Comparison of ENCODE assay signal across 12 cellular contexts in genomic region chr19:41321204-41321599, GRCh38. TPM values are rescaled to one million over a fixed set of nuclear protein-coding genes. Genes with fewer than 3 reads are reported as not detected.
DNase-seq lines count a peak whose midpoint lies in the region; ATAC-seq, FAIRE-seq and TF ChIP-seq lines count a peak whose summit lies in the region.
"Had no signal": no experiment of that assay in that cellular context is flagged by ENCODE, and none has a peak within 500 bp of the region (broad histone marks: within the 10 kb centered on the region; RNA-seq: fewer than 3 reads in every experiment).

No MANE protein-coding gene starts in this region.

- H3K4me3 Mint-ChIP-seq in activated naive CD8-positive, alpha-beta T cell, result no peak overlapping the region
- H3K4me3 Mint-ChIP-seq in activated naive CD8-positive, alpha-beta T cell treated with anti-CD3 and anti-CD28 coated beads, Interleukin-2, amount 50 U/mL, for 24 hours, result no peak overlapping the region
- H3K4me3 Mint-ChIP-seq: activated T-helper 1 cell treated with anti-CD3 and anti-CD28 coated beads, Interleukin-12 subunit alpha, Interleukin-12 subunit beta, Interleukin-2, Interleukin-4 antibody, amounts not matched to agents 30 ng/mL and 10 ng/mL and 1 ng/mL, durations not matched to agents 14 hours and 24 hours and 36 hours had no signal

- H3K27me3 ChIP-seq in GM12878 (replicated peaks in 1 of 2; ENCODE audit: control insufficient read depth in 2 of 2, insufficient read depth in 2 of 2, low read length in 1 of 2) (no peaks in the 10 kb centered on the region), muscle layer of duodenum (ENCODE audit: low read depth, low read length) (no peaks in the 10 kb centered on the region), testis (no peaks in the 10 kb centered on the region), tibial nerve (no peaks in the 10 kb centered on the region), ovary (no peaks in the 10 kb centered on the region)
- H3K27me3 ChIP-seq: tibial artery had no signal

- DNase-seq in activated naive CD8-positive, alpha-beta T cell treated with anti-CD3 and anti-CD28 coated beads, Interleukin-2, amount 50 U/mL, for 24 hours, result no peak
- DNase-seq in GM12878 (ENCODE audit: low read depth, low spot score), result no peak
- no peak for DNase-seq in testis
- no peak for DNase-seq in sciatic nerve (ENCODE audit: low spot score)
- DNase-seq in tibial nerve (ENCODE audit: low spot score in 2 of 2), result no peak
- DNase-seq in ovary, result no peak
- DNase-seq: cortex of kidney, left colon, tibial artery had no signal

- WGBS in GM12878 (ENCODE audit: insufficient coverage, insufficient replicate concordance, low lambda C conversion rate, missing lambda C conversion rate), result 84% methylated on average over 7 of the region's 7 CpGs
- 84 to 90% methylated on average over 5 to 7 of the region's 7 CpGs for WGBS in testis, 2 donors
- 62 to 82% methylated on average over 4 to 6 of the region's 7 CpGs for WGBS in tibial nerve, 2 donors
- 68 to 89% (median 85%) methylated on average over 7 of the region's 7 CpGs for WGBS in ovary, 3 donors

- TF ChIP-seq POLR2A in GM12878 (IDR thresholded peaks at IDR 0.05; ENCODE audit: low read depth, low read length), result peak; percentile 73
- no peak for TF ChIP-seq POLR2A in testis (IDR thresholded peaks at IDR 0.05)
- no peak for TF ChIP-seq POLR2A in tibial nerve (IDR thresholded peaks at IDR 0.05)
- no peak for TF ChIP-seq POLR2A in ovary (IDR thresholded peaks at IDR 0.05)

- H3K27ac ChIP-seq in GM12878 (ENCODE audit: control insufficient read depth, insufficient read depth) (no peak overlapping the region), muscle layer of duodenum (ENCODE audit: low read length) (peak overlapping the region; percentile 67), testis (peak overlapping the region; percentile 84 to 88), tibial nerve (peak overlapping the region in 2 of 4 donors; percentile 93 to 95), ovary (no peak overlapping the region)

- H3K9me3 Mint-ChIP-seq in activated naive CD8-positive, alpha-beta T cell (ENCODE audit: low read depth), result no peaks in the 10 kb centered on the region
- no peaks in the 10 kb centered on the region for H3K9me3 Mint-ChIP-seq in activated naive CD8-positive, alpha-beta T cell treated with anti-CD3 and anti-CD28 coated beads, Interleukin-2, amount 50 U/mL, for 24 hours
- H3K9me3 Mint-ChIP-seq: activated T-helper 1 cell treated with anti-CD3 and anti-CD28 coated beads, Interleukin-12 subunit alpha, Interleukin-12 subunit beta, Interleukin-2, Interleukin-4 antibody, amounts not matched to agents 30 ng/mL and 10 ng/mL and 1 ng/mL, durations not matched to agents 14 hours and 24 hours and 36 hours had no signal

- H4K20me1 ChIP-seq in GM12878 (ENCODE audit: control insufficient read depth, insufficient read depth), result no peaks in the 10 kb centered on the region

- POLR2A ChIA-PET in GM12878 (lab: Charles Lee), result no interaction called here

- no peak overlapping the region for H3K9ac ChIP-seq in GM12878 (ENCODE audit: control insufficient read depth, insufficient read depth, low read length)

- peaks cover 16 to 39% of the 10 kb centered on the region in 2 experiments for H3K36me3 ChIP-seq in GM12878 (ENCODE audit: control insufficient read depth in 2 of 2, insufficient read depth in 2 of 2, low read length in 1 of 2)
- peaks cover 39 to 72% of the 10 kb centered on the region in 2 donors for H3K36me3 ChIP-seq in muscle layer of duodenum (ENCODE audit: control insufficient read depth in 1 of 2, insufficient read depth in 2 of 2, low read length in 2 of 2)
- H3K36me3 ChIP-seq in testis (ENCODE audit: low read depth, missing control alignments), result no peaks in the 10 kb centered on the region
- H3K36me3 ChIP-seq in tibial nerve, result peaks cover 0 to 70% (median 27%) of the 10 kb centered on the region in 3 donors
- no peaks in the 10 kb centered on the region for H3K36me3 ChIP-seq in ovary

- H3K4me3 ChIP-seq in GM12878 (no peak overlapping the region), muscle layer of duodenum (ENCODE audit: low read depth in 1 of 2, low read length in 2 of 2) (no peak overlapping the region), testis (no peak overlapping the region), tibial nerve (no peak overlapping the region), ovary (no peak overlapping the region)
- H3K4me3 ChIP-seq: tibial artery had no signal

- H3K9me3 ChIP-seq in GM12878 (replicated peaks; ENCODE audit: control insufficient read depth, insufficient read depth, low read length) (no peaks in the 10 kb centered on the region), muscle layer of duodenum (ENCODE audit: control insufficient read depth in 1 of 2, low read length in 2 of 2) (no peaks in the 10 kb centered on the region), testis (no peaks in the 10 kb centered on the region), tibial nerve (no peaks in the 10 kb centered on the region), ovary (no peaks in the 10 kb centered on the region)
- H3K9me3 ChIP-seq: tibial artery had no signal

- H3K79me2 ChIP-seq in GM12878 (ENCODE audit: control insufficient read depth, insufficient read depth, low read length), result no peaks in the 10 kb centered on the region; the same call in 1 of the 2 replicates

- no peaks in the 10 kb centered on the region for H3K27me3 Mint-ChIP-seq in activated naive CD8-positive, alpha-beta T cell
- H3K27me3 Mint-ChIP-seq in activated naive CD8-positive, alpha-beta T cell treated with anti-CD3 and anti-CD28 coated beads, Interleukin-2, amount 50 U/mL, for 24 hours, result no peaks in the 10 kb centered on the region

- peak overlapping the region; percentile 46 for H3K27ac Mint-ChIP-seq in activated naive CD8-positive, alpha-beta T cell
- no peak overlapping the region for H3K27ac Mint-ChIP-seq in activated naive CD8-positive, alpha-beta T cell treated with anti-CD3 and anti-CD28 coated beads, Interleukin-2, amount 50 U/mL, for 24 hours
- H3K27ac Mint-ChIP-seq: activated T-helper 1 cell treated with anti-CD3 and anti-CD28 coated beads, Interleukin-12 subunit alpha, Interleukin-12 subunit beta, Interleukin-2, Interleukin-4 antibody, amounts not matched to agents 30 ng/mL and 10 ng/mL and 1 ng/mL, durations not matched to agents 14 hours and 24 hours and 36 hours had no signal

- SMC1A ChIA-PET in GM12878 (lab: Charles Lee; ENCODE audit: uncharacterized antibody, unreplicated experiment), result interaction anchor here (1.2 kb wide), 1 partner anchor 15 kb away, joined by 3 read pairs; no protein-coding TSS in a partner anchor

- peaks cover 39% of the 10 kb centered on the region for H3K4me1 Mint-ChIP-seq in activated naive CD8-positive, alpha-beta T cell (ENCODE audit: low read depth)
- H3K4me1 Mint-ChIP-seq in activated naive CD8-positive, alpha-beta T cell treated with anti-CD3 and anti-CD28 coated beads, Interleukin-2, amount 50 U/mL, for 24 hours, result peaks cover 36% of the 10 kb centered on the region

- H3K4me1 ChIP-seq in GM12878 (ENCODE audit: control insufficient read depth, insufficient read depth, low read length) (peaks cover 6% of the 10 kb centered on the region), muscle layer of duodenum (ENCODE audit: control insufficient read depth in 1 of 2, insufficient read depth in 2 of 2, low read length in 2 of 2) (peaks cover 22 to 50% of the 10 kb centered on the region in 2 donors), testis (peaks cover 55% of the 10 kb centered on the region), tibial nerve (peaks cover 0 to 51% (median 42%) of the 10 kb centered on the region in 4 donors), ovary (ENCODE audit: insufficient read depth) (peaks cover 34% of the 10 kb centered on the region)

- no peak for ATAC-seq in activated naive CD8-positive, alpha-beta T cell treated with anti-CD3 and anti-CD28 coated beads, Interleukin-2, amount 50 U/mL, for 24 hours
- ATAC-seq in GM12878, result no peak
- no peak for ATAC-seq in sciatic nerve
- ATAC-seq: left colon had no signal

- H3K4me2 ChIP-seq in GM12878 (ENCODE audit: control insufficient read depth, insufficient read depth), result no peak overlapping the region

- no TSS peak for BruUV-seq in GM12878 (replicated peaks; lab: Mats Ljungman, UMichigan)

- TF ChIP-seq RAD21 in GM12878 (IDR thresholded peaks at IDR 0.05; ENCODE audit: insufficient read depth, low read depth, low read length), result no peak

- H2AFZ ChIP-seq in GM12878 (ENCODE audit: control insufficient read depth, low read depth, low read length), result no peak overlapping the region

- TF ChIP-seq EP300 in GM12878 (IDR thresholded peaks at IDR 0.05; ENCODE audit: borderline replicate concordance in 1 of 2, control insufficient read depth in 1 of 2, low read depth in 2 of 2, low read length in 2 of 2) (no peak), tibial nerve (IDR thresholded peaks at IDR 0.05) (no peak), ovary (IDR thresholded peaks at IDR 0.05) (no peak)

- FAIRE-seq in GM12878 (lab: Jason Lieb, UNC), result no peak

- intact Hi-C loops in GM12878 (cut with micrococcal nuclease; ENCODE audit: unreplicated experiment) (no loop called here), testis (cut with DNase I; ENCODE audit: low total_unique reads) (no loop called here), sciatic nerve (cut with DNase I) (no loop called here), ovary (cut with DNase I) (loop anchor here in 1 of 4 donors (10.0 kb wide), 1 partner anchor 114 kb away; the partner anchor contains the start of gene DMAC2)

- RAD21 ChIA-PET in GM12878 (lab: Charles Lee; ENCODE audit: unreplicated experiment), result no interaction called here

- TF ChIP-seq CTCF in GM12878 (IDR thresholded peaks at IDR 0.05 in 2 of 3, conservative IDR thresholded peaks at IDR 0.05 in 1 of 3; ENCODE audit: control insufficient read depth in 2 of 3, extremely low read depth in 1 of 3, insufficient read depth in 1 of 3, low read depth in 3 of 3, low read length in 3 of 3), result no peak
- no peak for TF ChIP-seq CTCF in testis (IDR thresholded peaks at IDR 0.05)
- no peak for TF ChIP-seq CTCF in tibial nerve (IDR thresholded peaks at IDR 0.05)
- no peak for TF ChIP-seq CTCF in ovary (IDR thresholded peaks at IDR 0.05)

- CTCF ChIA-PET in GM12878 (lab: Yijun Ruan, JAX), result interaction anchor here (0.6 to 1.3 kb wide), 2 partner anchors 59 to 74 kb away, joined by 3 read pairs; no protein-coding TSS in a partner anchor

- in situ Hi-C loops in GM12878 (cut with MboI), result no loop called here

- H3K36me3 Mint-ChIP-seq in activated naive CD8-positive, alpha-beta T cell, result peaks cover 6% of the 10 kb centered on the region
- H3K36me3 Mint-ChIP-seq in activated naive CD8-positive, alpha-beta T cell treated with anti-CD3 and anti-CD28 coated beads, Interleukin-2, amount 50 U/mL, for 24 hours (ENCODE audit: low read depth), result peaks cover 24% of the 10 kb centered on the region

RNA-seq across cellular contexts. Expression of gene CCDC97, which starts 11.2 kb away (rescaled TPM):
- total RNA-seq in GM12878 (2013; cell fraction: nucleolus; rRNA removed), result 17.5 and 19.3 TPM in 2 replicates
- total RNA-seq in GM12878 (2014; rRNA removed) (14.4 and 18.3 TPM in 2 replicates), GM12878 (2014; rRNA removed; fragmentation: Illumina TruSeq; extraction: Trizol) (7.0 and 8.8 TPM in 2 replicates), GM12878 (2021) (32.9 and 34.1 TPM in 2 replicates), testis (10 to 100 TPM; 36.2 to 40.2 TPM), sciatic nerve (29.8 TPM), tibial nerve (10 to 100 TPM; 12.9 to 21.3 (median 15.0) TPM), ovary (10 to 100 TPM; 12.8 to 46.1 (median 32.1) TPM)
- polyA plus RNA-seq in GM12878 (2011; ENCODE audit: low read depth), result 8.9 TPM
- polyA plus RNA-seq in GM12878 (2011; rRNA removed) (4.3 and 9.2 TPM in 2 replicates), GM12878 (2014; fragmentation: Illumina TruSeq; extraction: Trizol) (11.0 and 19.4 TPM in 2 replicates), GM12878 (2014; fragmentation: Nextera tagmentation; extraction: Ambion mirVana) (1 to 10 TPM; 1.8 to 2.4 TPM), GM12878 (2014; rRNA removed) (24.4 and 28.1 TPM in 2 replicates), GM12878 (2016; fragmentation: Nextera tagmentation; extraction: Ambion mirVana) (10 to 100 TPM; 27.3 to 29.5 TPM), testis (ENCODE audit: insufficient read depth, low read depth, low replicate concordance) (57.8 TPM), ovary (10 to 100 TPM; 17.4 to 23.6 TPM)
- polyA plus RNA-seq in GM12878 (2011; cell fraction: cytosol; rRNA removed), result 11.4 and 12.1 TPM in 2 replicates
- polyA plus RNA-seq in GM12878 (2011; cell fraction: nucleus; rRNA removed), result 9.0 and 12.7 TPM in 2 replicates
- 17.3 and 22.2 TPM in 2 replicates for polyA plus RNA-seq in GM12878 (2012)
- 6.9 and 14.5 TPM in 2 replicates for polyA minus RNA-seq in GM12878 (2011; rRNA and poly(A)+ RNA removed)
- 6.1 and 8.8 TPM in 2 replicates for polyA minus RNA-seq in GM12878 (2011; cell fraction: cytosol; rRNA and poly(A)+ RNA removed)
- polyA minus RNA-seq in GM12878 (2011; cell fraction: nucleus; rRNA and poly(A)+ RNA removed), result 5.0 and 12.9 TPM in 2 replicates

RNA-seq across cellular contexts. Expression of gene TGFB1, which starts 32.5 kb away (rescaled TPM):
- 51.1 and 51.2 TPM in 2 replicates for total RNA-seq in GM12878 (2013; cell fraction: nucleolus; rRNA removed)
- total RNA-seq in GM12878 (2014; rRNA removed) (10.4 and 14.5 TPM in 2 replicates), GM12878 (2014; rRNA removed; fragmentation: Illumina TruSeq; extraction: Trizol) (14.2 and 14.4 TPM in 2 replicates), GM12878 (2021) (117 and 120 TPM in 2 replicates), testis (10 to 100 TPM; 12.7 to 17.0 TPM), sciatic nerve (33.7 TPM), tibial nerve (10 to 100 TPM; 14.6 to 31.8 (median 23.9) TPM), ovary (10 to 100 TPM in 6 of 7 donors, 1 to 10 TPM in 1; 9.1 to 31.8 (median 22.1) TPM)
- 36.8 TPM for polyA plus RNA-seq in GM12878 (2011; ENCODE audit: low read depth)
- polyA plus RNA-seq in GM12878 (2011; rRNA removed) (3.6 and 5.9 TPM in 2 replicates), GM12878 (2014; fragmentation: Illumina TruSeq; extraction: Trizol) (10.0 and 24.3 TPM in 2 replicates), GM12878 (2014; fragmentation: Nextera tagmentation; extraction: Ambion mirVana) (under 1 TPM; 0.23 to 0.37 TPM), GM12878 (2014; rRNA removed) (33.3 and 48.2 TPM in 2 replicates), GM12878 (2016; fragmentation: Nextera tagmentation; extraction: Ambion mirVana) (1 to 10 TPM; 7.1 to 7.5 TPM), testis (ENCODE audit: insufficient read depth, low read depth, low replicate concordance) (19.8 TPM), ovary (10 to 100 TPM; 14.2 to 18.1 TPM)
- polyA plus RNA-seq in GM12878 (2011; cell fraction: cytosol; rRNA removed), result 17.2 and 17.9 TPM in 2 replicates
- 29.4 and 38.3 TPM in 2 replicates for polyA plus RNA-seq in GM12878 (2011; cell fraction: nucleus; rRNA removed)
- polyA plus RNA-seq in GM12878 (2012), result 75.0 and 80.1 TPM in 2 replicates
- polyA minus RNA-seq in GM12878 (2011; rRNA and poly(A)+ RNA removed), result 13.9 and 21.5 TPM in 2 replicates
- polyA minus RNA-seq in GM12878 (2011; cell fraction: cytosol; rRNA and poly(A)+ RNA removed), result 36.7 and 56.1 TPM in 2 replicates
- 11.5 and 21.3 TPM in 2 replicates for polyA minus RNA-seq in GM12878 (2011; cell fraction: nucleus; rRNA and poly(A)+ RNA removed)

RNA-seq across cellular contexts. Expression of gene B9D2, which starts 42.7 kb away (rescaled TPM):
- total RNA-seq in GM12878 (2013; cell fraction: nucleolus; rRNA removed), result 1.0 and 1.8 TPM in 2 replicates
- 4.6 and 6.0 TPM in 2 replicates for total RNA-seq in GM12878 (2014; rRNA removed)
- 2.3 and 3.3 TPM in 2 replicates for total RNA-seq in GM12878 (2014; rRNA removed; fragmentation: Illumina TruSeq; extraction: Trizol)
- total RNA-seq in GM12878 (2021), result 5.0 and 5.5 TPM in 2 replicates
- 4.6 TPM for polyA plus RNA-seq in GM12878 (2011; ENCODE audit: low read depth)
- 3.7 and 8.3 TPM in 2 replicates for polyA plus RNA-seq in GM12878 (2011; rRNA removed)
- 10.3 and 13.3 TPM in 2 replicates for polyA plus RNA-seq in GM12878 (2011; cell fraction: cytosol; rRNA removed)
- polyA plus RNA-seq in GM12878 (2011; cell fraction: nucleus; rRNA removed), result 8.9 and 9.8 TPM in 2 replicates
- 5.4 and 8.6 TPM in 2 replicates for polyA plus RNA-seq in GM12878 (2012)
- polyA plus RNA-seq in GM12878 (2014; fragmentation: Illumina TruSeq; extraction: Trizol), result 0.25 and 2.4 TPM in 2 replicates
- 1 to 10 TPM; 2.5 to 5.0 TPM for polyA plus RNA-seq in GM12878 (2014; fragmentation: Nextera tagmentation; extraction: Ambion mirVana)
- polyA plus RNA-seq in GM12878 (2014; rRNA removed), result 5.5 and 6.3 TPM in 2 replicates
- 10 to 100 TPM; 10.8 to 12.4 TPM for polyA plus RNA-seq in GM12878 (2016; fragmentation: Nextera tagmentation; extraction: Ambion mirVana)
- 3.1 and 4.7 TPM in 2 replicates for polyA minus RNA-seq in GM12878 (2011; rRNA and poly(A)+ RNA removed)
- 1.9 and 3.6 TPM in 2 replicates for polyA minus RNA-seq in GM12878 (2011; cell fraction: cytosol; rRNA and poly(A)+ RNA removed)
- polyA minus RNA-seq in GM12878 (2011; cell fraction: nucleus; rRNA and poly(A)+ RNA removed), result 1.9 and 2.4 TPM in 2 replicates
- total RNA-seq in testis, result 10 to 100 TPM in 1 of 2 donors, 1 to 10 TPM in 1; 6.7 to 13.5 TPM
- polyA plus RNA-seq in testis (ENCODE audit: insufficient read depth, low read depth, low replicate concordance), result 14.6 TPM
- 4.1 TPM for total RNA-seq in sciatic nerve
- total RNA-seq in tibial nerve, result 1 to 10 TPM in 3 of 4 donors, under 1 TPM in 1; 0.87 to 8.2 (median 3.6) TPM
- total RNA-seq in ovary, result 1 to 10 TPM; 2.6 to 6.5 (median 4.7) TPM
- 1 to 10 TPM in 1 of 2 donors, under 1 TPM in 1; 0.83 to 7.2 TPM for polyA plus RNA-seq in ovary

RNA-seq across cellular contexts. Expression of gene TMEM91, which starts 55.1 kb away (rescaled TPM):
- 9.0 and 12.0 TPM in 2 replicates for total RNA-seq in GM12878 (2013; cell fraction: nucleolus; rRNA removed)
- total RNA-seq in GM12878 (2014; rRNA removed) (3.2 and 4.4 TPM in 2 replicates), GM12878 (2014; rRNA removed; fragmentation: Illumina TruSeq; extraction: Trizol) (2.1 and 3.0 TPM in 2 replicates), GM12878 (2021) (1.8 and 3.1 TPM in 2 replicates), testis (10 to 100 TPM; 17.0 to 32.9 TPM), sciatic nerve (23.5 TPM), tibial nerve (10 to 100 TPM; 20.3 to 50.8 (median 31.5) TPM), ovary (10 to 100 TPM in 3 of 7 donors, 1 to 10 TPM in 4; 6.5 to 22.3 (median 9.9) TPM)
- 3.1 TPM for polyA plus RNA-seq in GM12878 (2011; ENCODE audit: low read depth)
- polyA plus RNA-seq in GM12878 (2011; rRNA removed) (1.6 and 2.9 TPM in 2 replicates), GM12878 (2014; fragmentation: Illumina TruSeq; extraction: Trizol) (1.6 and 2.5 TPM in 2 replicates), GM12878 (2014; fragmentation: Nextera tagmentation; extraction: Ambion mirVana) (1 to 10 TPM; 1.6 to 2.1 TPM), GM12878 (2014; rRNA removed) (5.2 and 5.5 TPM in 2 replicates), GM12878 (2016; fragmentation: Nextera tagmentation; extraction: Ambion mirVana) (1 to 10 TPM; 1.5 to 1.9 TPM), testis (ENCODE audit: insufficient read depth, low read depth, low replicate concordance) (33.2 TPM), ovary (10 to 100 TPM in 1 of 2 donors, 1 to 10 TPM in 1; 6.2 to 16.1 TPM)
- polyA plus RNA-seq in GM12878 (2011; cell fraction: cytosol; rRNA removed), result 4.0 and 5.1 TPM in 2 replicates
- 14.4 and 16.6 TPM in 2 replicates for polyA plus RNA-seq in GM12878 (2011; cell fraction: nucleus; rRNA removed)
- polyA plus RNA-seq in GM12878 (2012), result 7.3 and 7.5 TPM in 2 replicates
- polyA minus RNA-seq in GM12878 (2011; rRNA and poly(A)+ RNA removed), result 5.2 and 5.3 TPM in 2 replicates
- 2.3 and 3.4 TPM in 2 replicates for polyA minus RNA-seq in GM12878 (2011; cell fraction: cytosol; rRNA and poly(A)+ RNA removed)
- polyA minus RNA-seq in GM12878 (2011; cell fraction: nucleus; rRNA and poly(A)+ RNA removed), result 4.7 and 7.5 TPM in 2 replicates

RNA-seq across cellular contexts. Expression of gene HNRNPUL1, which starts 57.0 kb away (rescaled TPM):
- 152 and 164 TPM in 2 replicates for total RNA-seq in GM12878 (2013; cell fraction: nucleolus; rRNA removed)
- 96.3 and 101 TPM in 2 replicates for total RNA-seq in GM12878 (2014; rRNA removed)
- total RNA-seq in GM12878 (2014; rRNA removed; fragmentation: Illumina TruSeq; extraction: Trizol), result 88.8 and 100 TPM in 2 replicates
- 276 TPM in 2 replicates for total RNA-seq in GM12878 (2021)
- polyA plus RNA-seq in GM12878 (2011; ENCODE audit: low read depth), result 52.2 TPM
- polyA plus RNA-seq in GM12878 (2011; rRNA removed), result 37.7 and 61.7 TPM in 2 replicates
- 46.3 and 65.1 TPM in 2 replicates for polyA plus RNA-seq in GM12878 (2011; cell fraction: cytosol; rRNA removed)
- 49.1 and 66.4 TPM in 2 replicates for polyA plus RNA-seq in GM12878 (2011; cell fraction: nucleus; rRNA removed)
- polyA plus RNA-seq in GM12878 (2012), result 120 and 147 TPM in 2 replicates
- polyA plus RNA-seq in GM12878 (2014; fragmentation: Illumina TruSeq; extraction: Trizol), result 149 and 175 TPM in 2 replicates
- 10 to 100 TPM; 11.1 to 26.3 TPM for polyA plus RNA-seq in GM12878 (2014; fragmentation: Nextera tagmentation; extraction: Ambion mirVana)
- 132 and 168 TPM in 2 replicates for polyA plus RNA-seq in GM12878 (2014; rRNA removed)
- 100 to 1,000 TPM; 178 to 185 TPM for polyA plus RNA-seq in GM12878 (2016; fragmentation: Nextera tagmentation; extraction: Ambion mirVana)
- 58.4 and 63.7 TPM in 2 replicates for polyA minus RNA-seq in GM12878 (2011; rRNA and poly(A)+ RNA removed)
- 38.7 and 41.0 TPM in 2 replicates for polyA minus RNA-seq in GM12878 (2011; cell fraction: cytosol; rRNA and poly(A)+ RNA removed)
- polyA minus RNA-seq in GM12878 (2011; cell fraction: nucleus; rRNA and poly(A)+ RNA removed), result 36.3 and 72.3 TPM in 2 replicates
- total RNA-seq in testis, result 100 to 1,000 TPM; 192 to 197 TPM
- polyA plus RNA-seq in testis (ENCODE audit: insufficient read depth, low read depth, low replicate concordance), result 230 TPM
- 161 TPM for total RNA-seq in sciatic nerve
- total RNA-seq in tibial nerve, result 100 to 1,000 TPM; 136 to 163 (median 146) TPM
- 100 to 1,000 TPM; 102 to 259 (median 223) TPM for total RNA-seq in ovary
- polyA plus RNA-seq in ovary, result 100 to 1,000 TPM; 144 to 211 TPM

Comparison
In these comparisons a context has a peak if more than half of its experiments do, and no peak if none do; other contexts are left out.
1. H3K27ac ChIP-seq: peak in muscle layer of duodenum (single experiment) and testis (2 of 2); none in GM12878 (single experiment) and ovary (0 of 2).